8 cellular contexts compared by ENCODE assay signal in the genomic region with DNA sequence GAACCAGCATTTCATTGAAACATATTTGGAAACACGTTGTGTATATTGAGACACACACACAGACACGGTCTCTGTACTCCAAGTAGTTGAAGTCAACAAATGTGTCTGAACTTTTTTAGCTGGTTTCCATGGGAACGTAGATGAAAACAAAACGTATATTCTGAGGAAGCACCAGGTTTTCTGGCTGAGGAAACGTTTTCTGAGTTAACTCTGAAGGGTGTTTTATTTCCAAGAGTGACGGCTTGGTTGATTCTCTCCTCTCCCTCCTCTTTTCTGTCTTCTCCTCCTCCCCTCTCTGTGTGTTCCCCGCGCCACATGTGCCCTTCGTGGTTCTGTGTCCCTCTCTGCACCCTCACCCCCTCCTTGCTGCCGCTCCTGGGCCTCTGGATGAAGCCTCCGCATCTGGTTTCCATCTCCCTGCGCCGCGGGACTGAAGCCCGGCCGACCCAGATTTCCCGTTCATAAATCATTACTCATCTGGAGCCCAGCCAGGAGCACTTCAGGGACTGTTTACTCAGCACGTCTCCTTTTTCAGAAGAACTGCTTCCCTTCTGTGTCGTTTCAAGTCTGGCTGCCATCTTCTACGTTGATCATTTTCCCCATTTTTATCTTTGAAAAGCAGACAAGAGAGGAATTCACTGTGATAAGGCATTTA.
DNase-seq lines count a peak whose midpoint lies in the region; ATAC-seq, FAIRE-seq and TF ChIP-seq lines count a peak whose summit lies in the region.

No MANE protein-coding gene starts in this region.

- H3K4me1 ChIP-seq in liver (ENCODE audit: control insufficient read depth in 4 of 4, insufficient read depth in 4 of 4, low read length in 3 of 4) = peaks cover 0 to 8% (median 5%) of the 10 kb centered on the region in 4 donors

- FAIRE-seq in bronchial epithelial cell (lab: Jason Lieb, UNC) = peak; percentile 66

- H3K4me3 ChIP-seq in bronchial epithelial cell (ENCODE audit: low read depth, low read length) (no peak overlapping the region), liver (ENCODE audit: low read depth in 1 of 3, low read length in 3 of 3) (peak overlapping the region in 1 of 3 donors; percentile 5)

- H3K9me3 ChIP-seq in liver (ENCODE audit: control insufficient read depth in 4 of 4, low read length in 3 of 4) = peaks cover 0 to 2% (median 0%) of the 10 kb centered on the region in 4 donors

- WGBS in liver = 13% methylated on average over 20 of the region's 20 CpGs

- TF ChIP-seq RAD21 in liver (IDR thresholded peaks at IDR 0.05) = peak in 1 of 2 donors; percentile 36

- DNase-seq in AG08395 (ENCODE audit: low spot score) (peak; percentile 90), HT1080 (ENCODE audit: low read depth) (peak; percentile 96), bronchial epithelial cell (ENCODE audit: low read depth) (peak; percentile 94)
- DNase-seq in stimulated activated CD4-positive, alpha-beta T cell treated with anti-CD3 and anti-CD28 coated beads, Interleukin-4, amount 100 ng/mL, for 1 hour = peak; percentile 20

- no peak for TF ChIP-seq CTCF in bronchial epithelial cell (IDR thresholded peaks at IDR 0.05; ENCODE audit: insufficient read depth, low read length, severe bottlenecking)
- TF ChIP-seq CTCF in liver (IDR thresholded peaks at IDR 0.05; ENCODE audit: low read depth, low read length, missing input control) = no peak

- no peak overlapping the region for H3K9ac ChIP-seq in liver (ENCODE audit: low read depth in 1 of 2, low read length in 2 of 2)

- ATAC-seq in HG03175 (IDR thresholded peaks at IDR 0.05; ENCODE audit: unreplicated experiment) (no peak), GM21447 (IDR thresholded peaks at IDR 0.05; ENCODE audit: unreplicated experiment) (no peak)

- peak overlapping the region; percentile 39 to 43 for H3K27ac ChIP-seq in liver (ENCODE audit: low read depth in 1 of 2, low read length in 2 of 2)

- H3K36me3 ChIP-seq in bronchial epithelial cell (ENCODE audit: control insufficient read depth, insufficient read depth, low read length) = no peaks in the 10 kb centered on the region
- no peaks in the 10 kb centered on the region for H3K36me3 ChIP-seq in liver (ENCODE audit: control insufficient read depth in 4 of 4, insufficient read depth in 3 of 4, low read depth in 1 of 4, low read length in 3 of 4)

- H3K27me3 ChIP-seq in bronchial epithelial cell (ENCODE audit: control insufficient read depth, insufficient read depth, low read length) (no peaks in the 10 kb centered on the region), liver (ENCODE audit: control insufficient read depth in 4 of 4, insufficient read depth in 4 of 4, low read length in 3 of 4) (no peaks in the 10 kb centered on the region)

TF ChIP-seq in PFSK-1, 5 proteins besides CTCF, POLR2A, EP300 and RAD21:
- TF ChIP-seq SIN3A (IDR thresholded peaks at IDR 0.05; ENCODE audit: borderline replicate concordance, insufficient read depth, low read length) (0 out of 2 replicates have a peak, but pooled peaks have one; percentile 43), TAF1 (IDR thresholded peaks at IDR 0.05; ENCODE audit: borderline replicate concordance, insufficient read depth, low read length) (no peak), FOXP2 (optimal IDR thresholded peaks at IDR 0.05; ENCODE audit: borderline replicate concordance, extremely low read depth, extremely low read length, insufficient read depth) (peak; percentile 83), POLR2AphosphoS5 (IDR thresholded peaks at IDR 0.05; ENCODE audit: low read depth, low read length) (peak; percentile 62), REST (IDR thresholded peaks at IDR 0.05; ENCODE audit: insufficient read depth in 1 of 2, low read depth in 2 of 2, low read length in 2 of 2) (peak in 1 of 2 experiments; percentile 57; a peak in 1 of 4 replicates)

TF ChIP-seq in liver, 16 proteins besides CTCF, POLR2A, EP300 and RAD21:
- no peak for TF ChIP-seq HNF4G (IDR thresholded peaks at IDR 0.05)
- TF ChIP-seq ATF3 (IDR thresholded peaks at IDR 0.05) = no peak
- peak; percentile 41 for TF ChIP-seq SP1 (IDR thresholded peaks at IDR 0.05)
- TF ChIP-seq RXRA (IDR thresholded peaks at IDR 0.05) = peak in 1 of 2 donors; percentile 30
- no peak for TF ChIP-seq ZBTB33 (IDR thresholded peaks at IDR 0.05)
- TF ChIP-seq JUND (IDR thresholded peaks at IDR 0.05) = peak; percentile 19 to 56
- no peak for TF ChIP-seq REST (IDR thresholded peaks at IDR 0.05)
- no peak for TF ChIP-seq TAF1 (conservative IDR thresholded peaks at IDR 0.05)
- TF ChIP-seq YY1 (IDR thresholded peaks at IDR 0.05) = peak; percentile 71
- TF ChIP-seq NR2F2 (IDR thresholded peaks at IDR 0.05) = peak; percentile 71
- TF ChIP-seq, protein P1, sequence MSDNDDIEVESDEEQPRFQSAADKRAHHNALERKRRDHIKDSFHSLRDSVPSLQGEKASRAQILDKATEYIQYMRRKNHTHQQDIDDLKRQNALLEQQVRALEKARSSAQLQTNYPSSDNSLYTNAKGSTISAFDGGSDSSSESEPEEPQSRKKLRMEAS (IDR thresholded peaks at IDR 0.05) = no peak
- TF ChIP-seq HNF4A (conservative IDR thresholded peaks at IDR 0.05) = no peak

Comparison
In these comparisons a context has a peak if more than half of its experiments do, and no peak if none do; other contexts are left out.
1. DNase-seq: peak in every context shown above with its lines; median percentile 96 in HT1080; 94 in bronchial epithelial cell; 90 in AG08395; 20 in stimulated activated CD4-positive, alpha-beta T cell treated with anti-CD3 and anti-CD28 coated beads, Interleukin-4, amount 100 ng/mL, for 1 hour.